22 cellular contexts compared by ENCODE assay signal in the genomic region with DNA sequence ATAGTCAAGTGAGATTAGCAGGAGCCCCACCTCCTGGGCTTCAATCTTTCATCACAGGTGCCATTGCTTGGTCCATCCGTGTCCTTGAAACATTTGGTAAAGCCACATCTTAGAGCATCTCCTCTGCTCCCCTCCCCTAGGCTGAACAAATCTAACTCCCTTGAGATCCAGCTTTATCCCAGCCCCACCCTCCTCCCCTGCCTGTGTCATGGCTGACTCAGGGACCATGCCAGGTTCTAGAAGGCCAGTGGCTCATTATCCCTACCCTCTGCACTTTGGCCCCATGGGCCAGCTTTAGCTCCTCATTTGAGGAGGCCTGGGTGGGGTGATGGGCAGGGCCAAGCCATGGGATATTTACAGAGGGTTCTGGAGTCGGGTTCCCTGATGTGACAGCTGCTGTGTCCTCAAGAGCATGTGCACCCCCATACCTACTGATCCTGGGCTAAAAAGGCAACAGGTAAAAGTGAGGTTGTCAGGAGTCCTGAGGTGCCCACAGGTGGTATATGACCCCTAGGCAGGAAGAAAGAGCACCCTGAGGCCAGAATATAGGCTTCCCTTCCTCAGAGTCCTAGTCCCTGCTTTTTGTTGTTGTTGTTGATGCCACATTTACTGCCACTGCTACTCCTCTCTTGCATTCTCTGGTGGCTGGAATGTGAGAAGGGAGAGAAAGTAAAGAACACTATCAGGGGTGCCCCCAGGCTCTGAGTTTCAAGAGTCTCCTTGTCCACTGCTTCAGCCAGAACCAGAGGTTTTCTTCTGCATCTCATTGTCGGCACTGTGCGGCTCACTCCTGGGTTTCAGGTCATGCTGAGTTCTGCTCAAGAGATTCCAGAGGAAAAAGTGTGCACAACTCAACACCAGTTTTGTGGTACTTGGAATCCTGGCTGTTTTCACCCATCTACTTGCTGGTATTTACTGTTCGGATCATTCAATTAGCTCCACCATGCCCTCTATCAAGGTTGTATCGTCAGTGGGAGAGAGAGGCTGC.
"Had no signal": no experiment of that assay in that cellular context is flagged by ENCODE, and none has a peak within 500 bp of the region (broad histone marks: within the 10 kb centered on the region; RNA-seq: fewer than 3 reads in every experiment).

No MANE protein-coding gene starts in this region.

- H3K79me2 ChIP-seq: parathyroid adenoma had no signal

- H3K4me2 ChIP-seq: smooth muscle cell had no signal

- H3K27ac ChIP-seq: breast epithelium, colonic mucosa, gastroesophageal sphincter, parathyroid adenoma, right lobe of liver, testis, upper lobe of left lung had no signal

- H3K4me3 ChIP-seq: breast epithelium, colonic mucosa, gastroesophageal sphincter, mucosa of descending colon, right lobe of liver, smooth muscle cell, testis, upper lobe of left lung had no signal

- H3K4me1 ChIP-seq: breast epithelium, colonic mucosa, gastroesophageal sphincter, testis, upper lobe of left lung had no signal

- H2AFZ ChIP-seq: parathyroid adenoma had no signal

- H3K9me3 ChIP-seq: breast epithelium, colonic mucosa, gastroesophageal sphincter, mucosa of descending colon, right lobe of liver, testis, upper lobe of left lung had no signal

- H3K36me3 ChIP-seq: breast epithelium, colonic mucosa, gastroesophageal sphincter, right lobe of liver, upper lobe of left lung had no signal

- DNase-seq: activated CD4-positive, alpha-beta memory T cell treated with anti-CD3 and anti-CD28 coated beads, Interleukin-2, amount 10 ng/mL, durations not matched to agents 7 days and 5 days; activated CD4-positive, alpha-beta T cell treated with anti-CD3 and anti-CD28 coated beads, Interleukin-2, amount 10 ng/mL, durations not matched to agents 24 days and 14 days; activated naive CD4-positive, alpha-beta T cell treated with Interleukin-2 at 50 U/mL for 16 hours; activated naive CD8-positive, alpha-beta T cell treated with anti-CD3 and anti-CD28 coated beads, Interleukin-2, amount 10 ng/mL, durations not matched to agents 7 days and 5 days; amniotic stem cell; colonic mucosa; hypothalamus; left cardiac atrium; mucosa of descending colon; nephron progenitor cell; right lobe of liver; stimulated activated CD4-positive, alpha-beta T cell treated with anti-CD3 and anti-CD28 coated beads, Interleukin-15, amount 100 ng/mL, for 24 hours; stimulated activated naive B cell treated with anti-CD40 and anti-IgM and Interleukin-4, amounts not matched to agents 10 μg/mL and 1 μg/mL and 100 μg/mL, for 72 hours; T-helper 2 cell; testis; upper lobe of left lung had no signal

- H3K9ac ChIP-seq: parathyroid adenoma had no signal

- FAIRE-seq: islet of Langerhans had no signal

- ATAC-seq: activated CD4-positive, CD25-positive, alpha-beta regulatory T cell treated with anti-CD3 and anti-CD28 coated beads, Interleukin-2, amount 50 U/mL, for 24 hours; gastroesophageal sphincter; left cardiac atrium; mucosa of descending colon; right lobe of liver; stimulated activated naive B cell treated with anti-CD40 and anti-IgM and Interleukin-4, amounts not matched to agents 10 μg/mL and 1 μg/mL and 100 μg/mL, for 72 hours had no signal

- H3K27me3 ChIP-seq: breast epithelium, colonic mucosa, right lobe of liver, testis, upper lobe of left lung had no signal
